27 cellular contexts compared by ENCODE assay signal in the genomic region with DNA sequence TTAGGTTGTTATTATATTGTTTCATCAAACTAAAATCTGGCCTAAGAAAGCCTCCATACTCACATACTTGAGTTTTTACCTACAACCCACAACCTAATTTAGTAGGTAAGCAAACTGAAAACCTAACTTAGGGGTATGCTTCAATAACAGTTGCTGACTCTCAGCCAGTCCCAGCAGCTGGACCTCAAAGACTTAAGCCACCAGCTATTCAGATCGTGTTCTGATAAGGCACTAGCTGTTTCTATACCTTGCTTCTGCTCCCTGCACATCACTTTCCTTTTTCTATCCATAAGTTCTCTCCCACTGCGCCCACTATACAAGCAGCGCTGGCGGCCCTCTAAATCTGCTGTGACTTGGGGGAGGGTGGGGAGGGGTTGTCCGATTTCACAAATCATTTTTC. TPM values are rescaled to one million over a fixed set of nuclear protein-coding genes. Genes with fewer than 3 reads are reported as not detected.
"Had no signal": no experiment of that assay in that cellular context is flagged by ENCODE, and none has a peak within 500 bp of the region (broad histone marks: within the 10 kb centered on the region; RNA-seq: fewer than 3 reads in every experiment).

No MANE protein-coding gene starts in this region.

- ATAC-seq: activated CD8-positive, alpha-beta memory T cell treated with anti-CD3 and anti-CD28 coated beads, Interleukin-2, amount 10 ng/mL, durations not matched to agents 7 days and 5 days; activated CD8-positive, alpha-beta T cell treated with anti-CD3 and anti-CD28 coated beads, Interleukin-2, amount 10 ng/mL, durations not matched to agents 7 days and 5 days; activated naive CD8-positive, alpha-beta T cell treated with anti-CD3 and anti-CD28 coated beads, Interleukin-2, amount 50 U/mL, for 24 hours; body of pancreas had no signal

- H3K27ac ChIP-seq: body of pancreas, brain microvascular endothelial cell, breast epithelium, VCaP had no signal

- DNase-seq: activated B cell treated with CpG ODN at 0.5 μM for 24 hours; activated CD4-positive, alpha-beta memory T cell treated with anti-CD3 and anti-CD28 coated beads, Interleukin-2, amount 10 ng/mL, durations not matched to agents 7 days and 5 days; activated CD4-positive, alpha-beta T cell treated with anti-CD3 and anti-CD28 coated beads for 4 hours; activated CD4-positive, alpha-beta T cell treated with anti-CD3 and anti-CD28 coated beads, Interleukin-2, amount 10 ng/mL, durations not matched to agents 24 days and 14 days; activated CD4-positive, alpha-beta T cell treated with anti-CD3 and anti-CD28 coated beads, Interleukin-2, amount 50 U/mL, for 1 hour; activated CD4-positive, alpha-beta T cell treated with anti-CD3 and anti-CD28 coated beads, Interleukin-2, amount 50 U/mL, for 48 hours; activated CD4-positive, CD25-positive, alpha-beta regulatory T cell treated with anti-CD3 and anti-CD28 coated beads, Interleukin-2, amount 50 U/mL, for 72 hours; activated CD8-positive, alpha-beta memory T cell treated with anti-CD3 and anti-CD28 coated beads for 24 hours; activated CD8-positive, alpha-beta memory T cell treated with anti-CD3 and anti-CD28 coated beads, Interleukin-2, amount 10 ng/mL, durations not matched to agents 7 days and 5 days; activated CD8-positive, alpha-beta memory T cell treated with anti-CD3 and anti-CD28 coated beads, Interleukin-2, amount 50 U/mL, for 48 hours; activated CD8-positive, alpha-beta T cell treated with anti-CD3 and anti-CD28 coated beads, Interleukin-2, amount 10 ng/mL, durations not matched to agents 7 days and 5 days; activated effector memory CD4-positive, alpha-beta T cell treated with Interleukin-2 at 50 U/mL for 16 hours; activated gamma-delta T cell; activated naive CD4-positive, alpha-beta T cell treated with anti-CD3 and anti-CD28 coated beads, Interleukin-2, amount 10 ng/mL, durations not matched to agents 7 days and 5 days; activated naive CD4-positive, alpha-beta T cell treated with Interleukin-2 at 50 U/mL for 16 hours; activated naive CD8-positive, alpha-beta T cell treated with anti-CD3 and anti-CD28 coated beads, Interleukin-2, amount 10 ng/mL, durations not matched to agents 7 days and 5 days; activated naive CD8-positive, alpha-beta T cell treated with anti-CD3 and anti-CD28 coated beads, Interleukin-2, amount 50 U/mL, for 24 hours; activated T-cell treated with anti-CD3 and anti-CD28 coated beads, Interleukin-2, amount 50 U/mL, for 24 hours; activated T-cell treated with anti-CD3 and anti-CD28 coated beads, Interleukin-2, amount 50 U/mL, for 48 hours; amygdala; anterior cingulate cortex; body of pancreas; brain microvascular endothelial cell; central memory CD4-positive, alpha-beta T cell; T-helper 9 cell had no signal

- H3K4me3 ChIP-seq: body of pancreas, breast epithelium had no signal

- H3K9me3 ChIP-seq: body of pancreas, breast epithelium had no signal

- H3K4me1 ChIP-seq: body of pancreas, breast epithelium had no signal

- H3K36me3 ChIP-seq: brain microvascular endothelial cell, breast epithelium had no signal

- H3K27me3 ChIP-seq: body of pancreas, brain microvascular endothelial cell, breast epithelium had no signal

RNA-seq across cellular contexts. Expression of a gene that starts 42.3 kb away (rescaled TPM):
- total RNA-seq: activated CD4-positive, alpha-beta memory T cell treated with anti-CD3 and anti-CD28 coated beads, Interleukin-2, amount 10 ng/mL, durations not matched to agents 7 days and 5 days had no signal
